ENCODE assay signal across 8 cellular contexts in the genomic region with DNA sequence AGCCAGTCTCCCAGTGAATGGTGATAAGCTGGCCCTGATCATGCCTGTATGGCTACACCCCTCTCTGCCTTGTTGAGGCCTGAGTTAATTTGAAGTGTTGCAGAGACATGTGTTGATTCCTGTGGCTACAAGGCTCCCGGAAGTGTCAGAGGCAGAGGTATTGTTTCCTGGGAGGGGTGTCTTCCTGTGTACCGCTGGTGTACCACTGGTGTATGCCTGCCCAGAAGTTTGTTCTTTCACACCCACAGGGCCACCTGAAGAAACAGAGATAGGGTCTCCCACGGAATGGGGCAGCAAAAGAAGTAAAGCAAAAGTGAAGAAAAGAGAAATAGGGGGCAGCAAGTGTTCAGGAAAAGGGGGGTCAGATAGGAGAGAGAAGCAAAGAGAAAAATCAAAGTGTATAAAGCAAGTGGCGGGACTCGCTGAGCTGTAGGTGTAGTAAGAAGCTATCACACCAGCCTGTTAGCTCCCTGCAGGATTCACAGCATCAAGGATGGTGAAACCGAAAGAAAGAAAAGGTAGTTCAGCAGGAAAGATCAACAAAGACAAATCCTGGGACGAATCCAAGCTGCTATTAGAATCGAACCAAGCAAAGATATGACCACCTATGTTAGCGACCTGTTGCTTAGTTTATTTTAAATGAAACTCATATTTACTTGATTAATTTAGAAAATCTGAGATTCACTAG. TPM values are rescaled to one million over a fixed set of nuclear protein-coding genes. Genes with fewer than 3 reads are reported as not detected.
DNase-seq lines count a peak whose midpoint lies in the region; ATAC-seq and TF ChIP-seq lines count a peak whose summit lies in the region.

No MANE protein-coding gene starts in this region.

- peaks cover 71% of the 10 kb centered on the region for H3K36me3 Mint-ChIP-seq in activated T-helper 17 cell treated with anti-CD3 and anti-CD28 coated beads, Interleukin-2, amount 50 U/mL, for 72 hours (ENCODE audit: low read depth)
- peaks cover 8 to 30% (median 9%) of the 10 kb centered on the region in 3 donors for H3K36me3 Mint-ChIP-seq in naive thymus-derived CD8-positive, alpha-beta T cell

- 85% methylated on average over 9 of the region's 9 CpGs for WGBS in hepatocyte (ENCODE audit: low lambda C conversion rate, missing lambda C conversion rate)

- peak overlapping the region in 10 of 11 experiments; percentile 28 to 99 (median 96); a peak in 21 of 22 replicates for H3K27ac ChIP-seq in BLaER1 treated with 17β-estradiol and CSF1 and Interleukin-3, amounts not matched to agents 10 nM and 100 nM
- H3K27ac ChIP-seq in hepatocyte: no peak overlapping the region

- no peaks in the 10 kb centered on the region for H3K27me3 Mint-ChIP-seq in activated T-helper 17 cell treated with anti-CD3 and anti-CD28 coated beads, Interleukin-2, amount 50 U/mL, for 72 hours
- no peaks in the 10 kb centered on the region for H3K27me3 Mint-ChIP-seq in naive thymus-derived CD8-positive, alpha-beta T cell

- H3K9me2 ChIP-seq in hepatocyte (replicated peaks; ENCODE audit: insufficient read depth): no peaks in the 10 kb centered on the region

- peaks cover 0 to 15% (median 0%) of the 10 kb centered on the region in 11 experiments; a peak in 4 of 22 replicates for H3K36me3 ChIP-seq in BLaER1 treated with 17β-estradiol and CSF1 and Interleukin-3, amounts not matched to agents 10 nM and 100 nM
- no peaks in the 10 kb centered on the region for H3K36me3 ChIP-seq in hepatocyte (replicated peaks; ENCODE audit: insufficient read depth, low read depth)

- DNase-seq in NCI-H69 (lab: John Stamatoyannopoulos, UW) (peak; percentile 7), glomerular visceral epithelial cell (ENCODE audit: extremely low spot score) (no peak), DMS53 (lab: John Stamatoyannopoulos, UW) (no peak), hepatocyte (ENCODE audit: low spot score) (no peak)
- DNase-seq in naive thymus-derived CD8-positive, alpha-beta T cell: peak; percentile 10 to 84 (median 67)

- H3K27me3 ChIP-seq in BLaER1 treated with 17β-estradiol and CSF1 and Interleukin-3, amounts not matched to agents 10 nM and 100 nM: no peaks in the 10 kb centered on the region
- no peaks in the 10 kb centered on the region for H3K27me3 ChIP-seq in hepatocyte

- H3K9ac ChIP-seq in BLaER1 treated with 17β-estradiol and CSF1 and Interleukin-3, amounts not matched to agents 10 nM and 100 nM: peak overlapping the region in 8 of 11 experiments; percentile 4 to 91 (median 60); a peak in 13 of 22 replicates

- peak overlapping the region; percentile 91 for H3K27ac Mint-ChIP-seq in activated T-helper 17 cell treated with anti-CD3 and anti-CD28 coated beads, Interleukin-2, amount 50 U/mL, for 72 hours
- H3K27ac Mint-ChIP-seq in naive thymus-derived CD8-positive, alpha-beta T cell: peak overlapping the region; percentile 95 to 100 (median 99)

- H3K9me3 Mint-ChIP-seq in activated T-helper 17 cell treated with anti-CD3 and anti-CD28 coated beads, Interleukin-2, amount 50 U/mL, for 72 hours: peaks cover 6% of the 10 kb centered on the region
- H3K9me3 Mint-ChIP-seq in naive thymus-derived CD8-positive, alpha-beta T cell: peaks cover 0 to 12% (median 0%) of the 10 kb centered on the region in 9 donors

- peaks cover 0 to 15% (median 6%) of the 10 kb centered on the region in 11 experiments; a peak in 10 of 22 replicates for H3K9me3 ChIP-seq in BLaER1 treated with 17β-estradiol and CSF1 and Interleukin-3, amounts not matched to agents 10 nM and 100 nM (replicated peaks in 1 of 11)
- no peaks in the 10 kb centered on the region for H3K9me3 ChIP-seq in hepatocyte (ENCODE audit: low read depth)

- H3K79me2 ChIP-seq in hepatocyte: no peaks in the 10 kb centered on the region

- H3K4me2 ChIP-seq in BLaER1 treated with 17β-estradiol and CSF1 and Interleukin-3, amounts not matched to agents 10 nM and 100 nM: peak overlapping the region; percentile 71 to 97 (median 86)
- H3K4me2 ChIP-seq in hepatocyte: no peak overlapping the region

- POLR2A ChIA-PET in naive thymus-derived CD8-positive, alpha-beta T cell (lab: Charles Lee): interaction anchor here (1.1 to 9.7 kb wide), 11 partner anchors 10 to 95 kb away, joined by 3 to 167 read pairs (median 5); partner anchors contain the start of genes CD47 and IFT57

- H3K4me1 Mint-ChIP-seq in activated T-helper 17 cell treated with anti-CD3 and anti-CD28 coated beads, Interleukin-2, amount 50 U/mL, for 72 hours: peaks cover 65% of the 10 kb centered on the region
- H3K4me1 Mint-ChIP-seq in naive thymus-derived CD8-positive, alpha-beta T cell: peaks cover 46 to 95% (median 85%) of the 10 kb centered on the region in 4 donors

- peak overlapping the region; percentile 91 for H3K4me3 Mint-ChIP-seq in activated T-helper 17 cell treated with anti-CD3 and anti-CD28 coated beads, Interleukin-2, amount 50 U/mL, for 72 hours
- peak overlapping the region; percentile 79 to 98 (median 90) for H3K4me3 Mint-ChIP-seq in naive thymus-derived CD8-positive, alpha-beta T cell

- peaks cover 61 to 91% (median 78%) of the 10 kb centered on the region in 10 experiments for H3K4me1 ChIP-seq in BLaER1 treated with 17β-estradiol and CSF1 and Interleukin-3, amounts not matched to agents 10 nM and 100 nM
- H3K4me1 ChIP-seq in hepatocyte (ENCODE audit: insufficient read depth): no peaks in the 10 kb centered on the region

- peak; percentile 27 for ATAC-seq in activated T-helper 17 cell treated with anti-CD3 and anti-CD28 coated beads, Interleukin-2, amount 50 U/mL, for 72 hours (replicated peaks)
- peak; percentile 61 to 64 for ATAC-seq in naive thymus-derived CD8-positive, alpha-beta T cell
- ATAC-seq in HG03025 (IDR thresholded peaks at IDR 0.05; ENCODE audit: low FRiP score, unreplicated experiment): no peak

- no peak for TF ChIP-seq CTCF in hepatocyte (IDR thresholded peaks at IDR 0.05; ENCODE audit: poor library complexity)

- H3K4me3 ChIP-seq in BLaER1 treated with 17β-estradiol and CSF1 and Interleukin-3, amounts not matched to agents 10 nM and 100 nM: peak overlapping the region in 9 of 10 experiments; percentile 12 to 61 (median 23); a peak in 11 of 20 replicates
- no peak overlapping the region for H3K4me3 ChIP-seq in hepatocyte

- H4K20me1 ChIP-seq in BLaER1 treated with 17β-estradiol and CSF1 and Interleukin-3, amounts not matched to agents 10 nM and 100 nM: no peaks in the 10 kb centered on the region
- no peaks in the 10 kb centered on the region for H4K20me1 ChIP-seq in hepatocyte (ENCODE audit: insufficient read depth, poor library complexity, severe bottlenecking)

- no peak overlapping the region for H2AFZ ChIP-seq in hepatocyte

RNA-seq across cellular contexts. Expression of gene CD47, which starts 36.6 kb away (rescaled TPM):
- 100 to 1,000 TPM; 139 to 197 TPM for total RNA-seq in activated T-helper 17 cell treated with anti-CD3 and anti-CD28 coated beads, Interleukin-2, amount 50 U/mL, for 72 hours
- 100 to 1,000 TPM; 187 to 192 TPM for total RNA-seq in naive thymus-derived CD8-positive, alpha-beta T cell
- polyA plus RNA-seq in naive thymus-derived CD8-positive, alpha-beta T cell: 100 to 1,000 TPM; 127 to 164 (median 135) TPM
- 68.6 and 101 TPM in 2 replicates for total RNA-seq in hepatocyte
- 81.7 and 94.0 TPM in 2 replicates for polyA plus RNA-seq in hepatocyte

Comparison
In these comparisons a context has a peak if more than half of its experiments do, and no peak if none do; other contexts are left out.
1. DNase-seq: peak in NCI-H69 (single experiment) and naive thymus-derived CD8-positive, alpha-beta T cell (10 of 10); none in glomerular visceral epithelial cell (single experiment), DMS53 (single experiment) and hepatocyte (single experiment).